Comparison of ENCODE assay signal across 1 cellular context in the genomic region with DNA sequence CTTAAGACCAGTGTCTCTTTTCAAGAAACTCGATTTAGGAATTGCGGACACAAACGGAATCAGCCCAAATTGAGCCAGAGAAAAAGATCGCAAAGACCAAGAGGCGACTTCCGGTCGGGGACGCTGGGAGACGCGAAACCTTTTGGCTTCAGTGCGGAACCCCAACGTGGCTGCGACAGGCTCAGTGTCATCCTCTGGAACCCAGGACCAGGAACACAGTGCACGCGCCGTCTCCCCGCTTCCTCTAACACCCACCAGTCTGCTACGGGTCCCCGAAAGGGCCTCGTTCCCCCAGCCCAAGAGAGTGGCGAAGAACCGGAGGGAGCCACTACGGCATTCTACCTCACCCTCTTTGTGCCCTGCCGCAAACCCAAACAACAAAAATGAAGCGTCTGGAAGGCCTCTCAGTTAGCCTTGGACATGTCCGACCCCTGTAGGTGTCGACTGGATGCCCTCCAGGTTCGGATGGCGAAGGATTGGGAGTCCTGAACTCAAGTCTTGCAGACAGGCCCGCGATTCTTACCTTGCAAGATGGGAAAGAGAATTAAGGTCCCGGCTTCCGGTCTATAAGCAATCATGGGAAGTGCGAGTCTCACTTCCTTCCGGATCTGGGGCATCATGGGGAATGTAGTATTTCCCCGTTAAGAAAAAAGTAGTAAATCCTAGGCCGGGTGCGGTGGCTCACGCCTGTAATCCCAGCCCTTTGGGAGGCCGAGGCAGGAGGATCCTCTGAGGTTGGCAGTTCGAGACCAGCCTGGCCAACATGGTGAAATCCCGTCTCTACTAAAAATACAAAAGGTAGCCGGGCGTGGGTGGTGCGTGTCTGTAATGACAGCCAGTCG.
A peak's percentile ranks its signal among the peaks of the same experiment; 100 is the strongest.
TF ChIP-seq lines count a peak whose summit lies in the region.

RPL6 (minus strand) TSS at position 542 of the 842 bp plus-strand sequence. CDS start 949 bp downstream, outside the sequence.

TF ChIP-seq in K562, 482 proteins besides CTCF, POLR2A, EP300 and RAD21 (continued from another document and continues in another):
- TF ChIP-seq CUX1 (CRISPR knock-in tag; IDR thresholded peaks at IDR 0.05) (no peak), HOXB6 (CRISPR knock-in tag; IDR thresholded peaks at IDR 0.05; ENCODE audit: borderline replicate concordance) (no peak), DPF2 (IDR thresholded peaks at IDR 0.05) (peak; percentile 66), RBM17 (IDR thresholded peaks at IDR 0.05; ENCODE audit: borderline replicate concordance, low read depth, low read length) (no peak), TRIM24 (IDR thresholded peaks at IDR 0.05) (peak in 1 of 2 experiments; percentile 77; a peak in 2 of 4 replicates), XRCC3 (IDR thresholded peaks at IDR 0.05) (no peak), CBX8 (IDR thresholded peaks at IDR 0.05; ENCODE audit: borderline replicate concordance, extremely low read depth, low read depth, low read length, poor library complexity, severe bottlenecking) (no peak), TAF15 (IDR thresholded peaks at IDR 0.05; ENCODE audit: low read depth, low read length) (no peak), NFRKB (IDR thresholded peaks at IDR 0.05; ENCODE audit: low read depth) (peak; percentile 91), TCF7 (IDR thresholded peaks at IDR 0.05; ENCODE audit: borderline replicate concordance) (0 out of 2 replicates have a peak, but pooled peaks have one; percentile 36), RUNX1 (IDR thresholded peaks at IDR 0.05; ENCODE audit: low read depth) (no peak), HBP1 (CRISPR knock-in tag; IDR thresholded peaks at IDR 0.05) (no peak; the same call in 1 of the 2 replicates), PML (IDR thresholded peaks at IDR 0.05; ENCODE audit: low read length) (peak; percentile 90), TCF7L2 (IDR thresholded peaks at IDR 0.05; ENCODE audit: low read depth, low read length) (no peak), E2F1 (CRISPR knock-in tag; IDR thresholded peaks at IDR 0.05) (no peak; the same call in 1 of the 2 replicates), MTF1 (CRISPR knock-in tag; IDR thresholded peaks at IDR 0.05; ENCODE audit: borderline replicate concordance) (no peak), ZBTB8A (IDR thresholded peaks at IDR 0.05; ENCODE audit: partially characterized antibody) (no peak), ZNF143 (CRISPR knock-in tag; IDR thresholded peaks at IDR 0.05) (peak; percentile 88), PCBP2 (IDR thresholded peaks at IDR 0.05; ENCODE audit: low read depth, low read length, poor library complexity, severe bottlenecking) (no peak), RBM22 (IDR thresholded peaks at IDR 0.05; ENCODE audit: low read depth, low read length, poor library complexity, severe bottlenecking) (peak; percentile 25), ZBTB17 (CRISPR knock-in tag; IDR thresholded peaks at IDR 0.05) (no peak; the same call in 1 of the 2 replicates), ZNF511 (CRISPR knock-in tag; IDR thresholded peaks at IDR 0.05) (no peak), PRPF4 (IDR thresholded peaks at IDR 0.05; ENCODE audit: insufficient read depth, low read depth, low read length, poor library complexity, severe bottlenecking) (no peak), HDAC2 (IDR thresholded peaks at IDR 0.05) (peak; percentile 66), NFXL1 (CRISPR knock-in tag; IDR thresholded peaks at IDR 0.05) (no peak), ZBTB7A (IDR thresholded peaks at IDR 0.05; ENCODE audit: borderline replicate concordance, control insufficient read depth, low read depth, low read length) (0 out of 2 replicates have a peak, but pooled peaks have one; percentile 25), GABPA (tag; conservative IDR thresholded peaks at IDR 0.05; ENCODE audit: low read depth) (peak; percentile 97), ZEB2 (IDR thresholded peaks at IDR 0.05) (peak; percentile 42; the same call in 1 of the 2 replicates), GTF2A2 (tag; IDR thresholded peaks at IDR 0.05) (peak; percentile 87), ZNF766 (CRISPR knock-in tag; conservative IDR thresholded peaks at IDR 0.05) (peak; percentile 33; the same call in 1 of the 2 replicates), JUND (IDR thresholded peaks at IDR 0.05; ENCODE audit: borderline replicate concordance, low read depth, low read length) (no peak), JUND (tag; IDR thresholded peaks at IDR 0.05; ENCODE audit: borderline replicate concordance, low read depth, low read length) (peak; percentile 56; the same call in 1 of the 3 replicates), NR2C2 (CRISPR knock-in tag; IDR thresholded peaks at IDR 0.05) (0 out of 2 replicates have a peak, but pooled peaks have one; percentile 31), NR2C2 (tag; IDR thresholded peaks at IDR 0.05) (peak; percentile 61; the same call in 1 of the 2 replicates), ZNF445 (CRISPR knock-in tag; IDR thresholded peaks at IDR 0.05; ENCODE audit: low read depth) (no peak), ZNF239 (CRISPR knock-in tag; IDR thresholded peaks at IDR 0.05) (no peak), ZNF507 (tag; conservative IDR thresholded peaks at IDR 0.05) (no peak), POLR2B (IDR thresholded peaks at IDR 0.05; ENCODE audit: low read depth, partially characterized antibody) (peak; percentile 99), SRSF7 (optimal IDR thresholded peaks at IDR 0.05; ENCODE audit: low read depth, low read length) (no peak), ZNF24 (IDR thresholded peaks at IDR 0.05) (peak; percentile 52; the same call in 1 of the 2 replicates), YBX1 (IDR thresholded peaks at IDR 0.05) (no peak), WHSC1 (IDR thresholded peaks at IDR 0.05; ENCODE audit: low read length) (no peak), KAT8 (IDR thresholded peaks at IDR 0.05; ENCODE audit: low read depth) (0 out of 2 replicates have a peak, but pooled peaks have one; percentile 52), ARID2 (IDR thresholded peaks at IDR 0.05) (peak; percentile 62; the same call in 1 of the 2 replicates), TEAD2 (tag; IDR thresholded peaks at IDR 0.05) (no peak), MBD1 (CRISPR knock-in tag; IDR thresholded peaks at IDR 0.05) (peak; percentile 66; the same call in 1 of the 2 replicates), ETV5 (CRISPR knock-in tag; IDR thresholded peaks at IDR 0.05; ENCODE audit: low read depth) (peak; percentile 86), SMC3 (conservative IDR thresholded peaks at IDR 0.05; ENCODE audit: insufficient read depth, low read depth, low read length) (no peak), CSDE1 (IDR thresholded peaks at IDR 0.05) (peak in 1 of 2 experiments; percentile 50; a peak in 1 of 4 replicates), EZH2 (IDR thresholded peaks at IDR 0.05; ENCODE audit: borderline replicate concordance, low read depth, low read length) (no peak), NR3C1 (CRISPR knock-in tag; IDR thresholded peaks at IDR 0.05) (no peak), SMARCA4 (IDR thresholded peaks at IDR 0.05) (no peak)
- TF ChIP-seq, protein P1, sequence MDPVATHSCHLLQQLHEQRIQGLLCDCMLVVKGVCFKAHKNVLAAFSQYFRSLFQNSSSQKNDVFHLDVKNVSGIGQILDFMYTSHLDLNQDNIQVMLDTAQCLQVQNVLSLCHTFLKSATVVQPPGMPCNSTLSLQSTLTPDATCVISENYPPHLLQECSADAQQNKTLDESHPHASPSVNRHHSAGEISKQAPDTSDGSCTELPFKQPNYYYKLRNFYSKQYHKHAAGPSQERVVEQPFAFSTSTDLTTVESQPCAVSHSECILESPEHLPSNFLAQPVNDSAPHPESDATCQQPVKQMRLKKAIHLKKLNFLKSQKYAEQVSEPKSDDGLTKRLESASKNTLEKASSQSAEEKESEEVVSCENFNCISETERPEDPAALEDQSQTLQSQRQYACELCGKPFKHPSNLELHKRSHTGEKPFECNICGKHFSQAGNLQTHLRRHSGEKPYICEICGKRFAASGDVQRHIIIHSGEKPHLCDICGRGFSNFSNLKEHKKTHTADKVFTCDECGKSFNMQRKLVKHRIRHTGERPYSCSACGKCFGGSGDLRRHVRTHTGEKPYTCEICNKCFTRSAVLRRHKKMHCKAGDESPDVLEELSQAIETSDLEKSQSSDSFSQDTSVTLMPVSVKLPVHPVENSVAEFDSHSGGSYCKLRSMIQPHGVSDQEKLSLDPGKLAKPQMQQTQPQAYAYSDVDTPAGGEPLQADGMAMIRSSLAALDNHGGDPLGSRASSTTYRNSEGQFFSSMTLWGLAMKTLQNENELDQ (CRISPR knock-in tag; IDR thresholded peaks at IDR 0.05; ENCODE audit: borderline replicate concordance) = no peak
- TF ChIP-seq, protein P2, sequence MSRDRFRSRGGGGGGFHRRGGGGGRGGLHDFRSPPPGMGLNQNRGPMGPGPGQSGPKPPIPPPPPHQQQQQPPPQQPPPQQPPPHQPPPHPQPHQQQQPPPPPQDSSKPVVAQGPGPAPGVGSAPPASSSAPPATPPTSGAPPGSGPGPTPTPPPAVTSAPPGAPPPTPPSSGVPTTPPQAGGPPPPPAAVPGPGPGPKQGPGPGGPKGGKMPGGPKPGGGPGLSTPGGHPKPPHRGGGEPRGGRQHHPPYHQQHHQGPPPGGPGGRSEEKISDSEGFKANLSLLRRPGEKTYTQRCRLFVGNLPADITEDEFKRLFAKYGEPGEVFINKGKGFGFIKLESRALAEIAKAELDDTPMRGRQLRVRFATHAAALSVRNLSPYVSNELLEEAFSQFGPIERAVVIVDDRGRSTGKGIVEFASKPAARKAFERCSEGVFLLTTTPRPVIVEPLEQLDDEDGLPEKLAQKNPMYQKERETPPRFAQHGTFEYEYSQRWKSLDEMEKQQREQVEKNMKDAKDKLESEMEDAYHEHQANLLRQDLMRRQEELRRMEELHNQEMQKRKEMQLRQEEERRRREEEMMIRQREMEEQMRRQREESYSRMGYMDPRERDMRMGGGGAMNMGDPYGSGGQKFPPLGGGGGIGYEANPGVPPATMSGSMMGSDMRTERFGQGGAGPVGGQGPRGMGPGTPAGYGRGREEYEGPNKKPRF (IDR thresholded peaks at IDR 0.05; ENCODE audit: low read depth, low read length) = no peak
